ENCODE assay signal across 8 cellular contexts in genomic region chr3:156483961-156484787, GRCh38.
A peak's percentile ranks its signal among the peaks of the same experiment; 100 is the strongest.
DNase-seq lines count a peak whose midpoint lies in the region; ATAC-seq, FAIRE-seq and TF ChIP-seq lines count a peak whose summit lies in the region.

No MANE protein-coding gene starts in this region.

- no peak for TF ChIP-seq CTCF in osteocyte (IDR thresholded peaks at IDR 0.05)
- no peak for TF ChIP-seq CTCF in kidney (IDR thresholded peaks at IDR 0.05; ENCODE audit: borderline replicate concordance, extremely low read depth, insufficient read depth)

- H3K36me3 ChIP-seq in KOPT-K1 (ENCODE audit: insufficient read depth, low read length) (no peaks in the 10 kb centered on the region), kidney (ENCODE audit: control insufficient read depth in 1 of 2, insufficient read depth in 2 of 2, low read length in 2 of 2) (no peaks in the 10 kb centered on the region)

- H3K27ac Mint-ChIP-seq in osteocyte (ENCODE audit: unreplicated experiment), result peak overlapping the region; percentile 85

- H3K9me3 Mint-ChIP-seq in osteocyte (ENCODE audit: unreplicated experiment), result no peaks in the 10 kb centered on the region

- H3K9me3 ChIP-seq in KOPT-K1 (ENCODE audit: insufficient read depth, low read length, poor library complexity, severe bottlenecking) (no peaks in the 10 kb centered on the region), kidney (ENCODE audit: control insufficient read depth in 1 of 2, low read length in 2 of 2) (no peaks in the 10 kb centered on the region)

- no peaks in the 10 kb centered on the region for H3K4me1 ChIP-seq in kidney (ENCODE audit: control insufficient read depth in 1 of 2, insufficient read depth in 1 of 2, low read depth in 1 of 2, low read length in 2 of 2)

- ATAC-seq in GM21723 (IDR thresholded peaks at IDR 0.05; ENCODE audit: unreplicated experiment), result peak; percentile 90

- H3K27ac ChIP-seq in KOPT-K1 (ENCODE audit: low read depth, low read length, poor library complexity, severe bottlenecking) (peak overlapping the region; percentile 35), kidney (ENCODE audit: low read depth in 2 of 2, low read length in 2 of 2) (no peak overlapping the region)

- H3K9ac ChIP-seq in kidney (ENCODE audit: low read length in 2 of 2), result no peak overlapping the region

- H3K4me3 Mint-ChIP-seq in osteocyte (ENCODE audit: unreplicated experiment), result peak overlapping the region; percentile 30

- no peak for FAIRE-seq in kidney (lab: Jason Lieb, UNC)

- H3K27me3 Mint-ChIP-seq in osteocyte (ENCODE audit: unreplicated experiment), result no peaks in the 10 kb centered on the region

- peak; percentile 72 for DNase-seq in EL
- peak in 3 of 4 experiments; percentile 3 to 11 (median 10) for DNase-seq in activated CD4-positive, CD25-positive, alpha-beta regulatory T cell (lab: John Stamatoyannopoulos, UW)
- peak; percentile 55 for DNase-seq in dermis blood vessel endothelial cell
- no peak for DNase-seq in osteocyte (ENCODE audit: extremely low spot score, unreplicated experiment)
- DNase-seq in ureter (ENCODE audit: low spot score), result no peak
- no peak for DNase-seq in kidney

- no peaks in the 10 kb centered on the region for H3K36me3 Mint-ChIP-seq in osteocyte (ENCODE audit: unreplicated experiment)

- intact Hi-C loops in kidney (cut with DNase I), result no loop called here

- no peak overlapping the region for H3K4me3 ChIP-seq in kidney (ENCODE audit: low read length in 2 of 2)

- peaks cover 27% of the 10 kb centered on the region for H3K4me1 Mint-ChIP-seq in osteocyte (ENCODE audit: unreplicated experiment)

Comparison
In these comparisons a context has a peak if more than half of its experiments do, and no peak if none do; other contexts are left out.
1. DNase-seq: peak in EL (single experiment), activated CD4-positive, CD25-positive, alpha-beta regulatory T cell (3 of 4) and dermis blood vessel endothelial cell (single experiment); none in osteocyte (single experiment), ureter (single experiment) and kidney (single experiment).